ENCODE assay signal across 26 cellular contexts in genomic region chr1:156670359-156670758, GRCh38. TPM values are rescaled to one million over a fixed set of nuclear protein-coding genes. Genes with fewer than 3 reads are reported as not detected.
A peak's percentile ranks its signal among the peaks of the same experiment; 100 is the strongest.
DNase-seq lines count a peak whose midpoint lies in the region; ATAC-seq and TF ChIP-seq lines count a peak whose summit lies in the region.
"Had no signal": no experiment of that assay in that cellular context is flagged by ENCODE, and none has a peak within 500 bp of the region (broad histone marks: within the 10 kb centered on the region; RNA-seq: fewer than 3 reads in every experiment).

No MANE protein-coding gene starts in this region.

- intact Hi-C loops in upper lobe of right lung (cut with DNase I) = loop anchor here (10.0 kb wide), 1 partner anchor 46 kb away; no protein-coding TSS in a partner anchor
- intact Hi-C loops in activated T-helper 1 cell treated with anti-CD3 and anti-CD28 coated beads, Interleukin-12 subunit alpha, Interleukin-12 subunit beta, Interleukin-2, Interleukin-4 antibody, amounts not matched to agents 30 ng/mL and 10 ng/mL and 1 ng/mL, durations not matched to agents 14 hours and 24 hours and 36 hours (cut with micrococcal nuclease) = no loop called here

- H3K4me3 Mint-ChIP-seq in T-helper 1 cell treated with Interleukin-12 subunit alpha and Interleukin-12 subunit beta and Interleukin-4 antibody, amounts not matched to agents 30 μg/mL and 1 μg/mL, for 36 hours = no peak overlapping the region
- no peak overlapping the region for H3K4me3 Mint-ChIP-seq in HFFc6
- H3K4me3 Mint-ChIP-seq in activated T-helper 1 cell treated with anti-CD3 and anti-CD28 coated beads, Interleukin-12 subunit alpha, Interleukin-12 subunit beta, Interleukin-2, Interleukin-4 antibody, amounts not matched to agents 30 ng/mL and 10 ng/mL and 1 ng/mL, durations not matched to agents 14 hours and 24 hours and 36 hours = no peak overlapping the region
- H3K4me3 Mint-ChIP-seq: activated CD4-positive, alpha-beta memory T cell treated with anti-CD3 and anti-CD28 coated beads for 36 hours; T-cell had no signal

- H3K4me1 ChIP-seq in right atrium auricular region = peaks cover 0 to 90% of the 10 kb centered on the region in 2 donors
- H3K4me1 ChIP-seq in osteoblast (ENCODE audit: insufficient read depth, low read length) = peaks cover 6% of the 10 kb centered on the region
- H3K4me1 ChIP-seq in upper lobe of right lung = peaks cover 30% of the 10 kb centered on the region

- peak overlapping the region; percentile 93 to 96 for H3K27ac ChIP-seq in right atrium auricular region
- H3K27ac ChIP-seq in osteoblast (ENCODE audit: low read depth, low read length) = no peak overlapping the region
- H3K27ac ChIP-seq in upper lobe of right lung = peak overlapping the region; percentile 6
- H3K27ac ChIP-seq: 22Rv1, adrenal gland, KMS-11 had no signal

- H3K4me1 Mint-ChIP-seq in T-helper 1 cell treated with Interleukin-12 subunit alpha and Interleukin-12 subunit beta and Interleukin-4 antibody, amounts not matched to agents 30 μg/mL and 1 μg/mL, for 36 hours (ENCODE audit: low read depth) = no peaks in the 10 kb centered on the region
- H3K4me1 Mint-ChIP-seq in HFFc6 (ENCODE audit: low read depth) = peaks cover 63% of the 10 kb centered on the region
- H3K4me1 Mint-ChIP-seq in activated T-helper 1 cell treated with anti-CD3 and anti-CD28 coated beads, Interleukin-12 subunit alpha, Interleukin-12 subunit beta, Interleukin-2, Interleukin-4 antibody, amounts not matched to agents 30 ng/mL and 10 ng/mL and 1 ng/mL, durations not matched to agents 14 hours and 24 hours and 36 hours (ENCODE audit: low read depth) = no peaks in the 10 kb centered on the region

- no peaks in the 10 kb centered on the region for H3K36me3 Mint-ChIP-seq in T-helper 1 cell treated with Interleukin-12 subunit alpha and Interleukin-12 subunit beta and Interleukin-4 antibody, amounts not matched to agents 30 μg/mL and 1 μg/mL, for 36 hours (ENCODE audit: low read depth)
- H3K36me3 Mint-ChIP-seq in HFFc6 (ENCODE audit: low read depth) = peaks cover 25% of the 10 kb centered on the region
- H3K36me3 Mint-ChIP-seq in activated T-helper 1 cell treated with anti-CD3 and anti-CD28 coated beads, Interleukin-12 subunit alpha, Interleukin-12 subunit beta, Interleukin-2, Interleukin-4 antibody, amounts not matched to agents 30 ng/mL and 10 ng/mL and 1 ng/mL, durations not matched to agents 14 hours and 24 hours and 36 hours (ENCODE audit: low read depth) = no peaks in the 10 kb centered on the region
- H3K36me3 Mint-ChIP-seq: activated CD4-positive, alpha-beta memory T cell treated with anti-CD3 and anti-CD28 coated beads for 36 hours; T-cell had no signal

- H3K27me3 Mint-ChIP-seq in T-helper 1 cell treated with Interleukin-12 subunit alpha and Interleukin-12 subunit beta and Interleukin-4 antibody, amounts not matched to agents 30 μg/mL and 1 μg/mL, for 36 hours (ENCODE audit: low read depth) = peaks cover 58% of the 10 kb centered on the region
- peaks cover 1% of the 10 kb centered on the region for H3K27me3 Mint-ChIP-seq in HFFc6 (ENCODE audit: insufficient read depth)
- H3K27me3 Mint-ChIP-seq in activated T-helper 1 cell treated with anti-CD3 and anti-CD28 coated beads, Interleukin-12 subunit alpha, Interleukin-12 subunit beta, Interleukin-2, Interleukin-4 antibody, amounts not matched to agents 30 ng/mL and 10 ng/mL and 1 ng/mL, durations not matched to agents 14 hours and 24 hours and 36 hours (ENCODE audit: insufficient read depth) = peaks cover 36% of the 10 kb centered on the region

- ATAC-seq in upper lobe of right lung = no peak
- ATAC-seq: PC-3, T-cell had no signal

- no peaks in the 10 kb centered on the region for H4K20me1 ChIP-seq in osteoblast (ENCODE audit: insufficient read depth, low read length)

- no peak overlapping the region for H2AFZ ChIP-seq in osteoblast (ENCODE audit: low read length)

- H3K9me3 ChIP-seq in right atrium auricular region = no peaks in the 10 kb centered on the region
- no peaks in the 10 kb centered on the region for H3K9me3 ChIP-seq in osteoblast (ENCODE audit: low read depth, low read length)
- H3K9me3 ChIP-seq in upper lobe of right lung = no peaks in the 10 kb centered on the region
- H3K9me3 ChIP-seq: adrenal gland had no signal

- DNase-seq in T-helper 1 cell (no peak), right atrium auricular region (ENCODE audit: low spot score) (no peak), osteoblast (ENCODE audit: insufficient read length, low spot score, missing footprints) (peak; percentile 54), upper lobe of right lung (no peak), T-helper 2 cell (no peak), HFFc6 (no peak)
- DNase-seq in activated T-helper 1 cell treated with anti-CD3 and anti-CD28 coated beads, Interleukin-12 subunit alpha, Interleukin-12 subunit beta, Interleukin-2, Interleukin-4 antibody, amounts not matched to agents 30 ng/mL and 10 ng/mL and 1 ng/mL, durations not matched to agents 14 hours and 24 hours and 36 hours (ENCODE audit: low spot score) = no peak
- DNase-seq: activated CD4-positive, alpha-beta memory T cell treated with anti-CD3 and anti-CD28 coated beads for 36 hours; activated gamma-delta T cell treated with Interleukin-2 at 50 U/mL for 16 hours; adrenal gland; AML-193; caudate nucleus; GOT3; hippocampal formation; MV-4-11; NCI-H1694 treated with DMSO at 0.1 percent for 48 hours; NCI-H226; NCI-H82; PC-3; T-cell had no signal

- H3K36me3 ChIP-seq in right atrium auricular region (peaks cover 41% of the 10 kb centered on the region), osteoblast (ENCODE audit: insufficient read depth, low read length) (no peaks in the 10 kb centered on the region), upper lobe of right lung (no peaks in the 10 kb centered on the region)
- H3K36me3 ChIP-seq: adrenal gland had no signal

- H3K4me3 ChIP-seq in right atrium auricular region (no peak overlapping the region), osteoblast (ENCODE audit: insufficient read depth, low read length) (no peak overlapping the region), upper lobe of right lung (no peak overlapping the region)
- H3K4me3 ChIP-seq: adrenal gland had no signal

- H3K79me2 ChIP-seq in osteoblast (ENCODE audit: insufficient read depth, low read length) = no peaks in the 10 kb centered on the region

- no peaks in the 10 kb centered on the region for H3K9me3 Mint-ChIP-seq in T-helper 1 cell treated with Interleukin-12 subunit alpha and Interleukin-12 subunit beta and Interleukin-4 antibody, amounts not matched to agents 30 μg/mL and 1 μg/mL, for 36 hours
- no peaks in the 10 kb centered on the region for H3K9me3 Mint-ChIP-seq in HFFc6
- no peaks in the 10 kb centered on the region for H3K9me3 Mint-ChIP-seq in activated T-helper 1 cell treated with anti-CD3 and anti-CD28 coated beads, Interleukin-12 subunit alpha, Interleukin-12 subunit beta, Interleukin-2, Interleukin-4 antibody, amounts not matched to agents 30 ng/mL and 10 ng/mL and 1 ng/mL, durations not matched to agents 14 hours and 24 hours and 36 hours
- H3K9me3 Mint-ChIP-seq: activated CD4-positive, alpha-beta memory T cell treated with anti-CD3 and anti-CD28 coated beads for 36 hours; T-cell had no signal

- H3K27me3 ChIP-seq in right atrium auricular region (no peaks in the 10 kb centered on the region), osteoblast (ENCODE audit: insufficient read depth, low read length) (no peaks in the 10 kb centered on the region), upper lobe of right lung (peaks cover 4% of the 10 kb centered on the region)

- H3K27ac Mint-ChIP-seq in T-helper 1 cell treated with Interleukin-12 subunit alpha and Interleukin-12 subunit beta and Interleukin-4 antibody, amounts not matched to agents 30 μg/mL and 1 μg/mL, for 36 hours = peak overlapping the region; percentile 9
- no peak overlapping the region for H3K27ac Mint-ChIP-seq in HFFc6
- H3K27ac Mint-ChIP-seq in activated T-helper 1 cell treated with anti-CD3 and anti-CD28 coated beads, Interleukin-12 subunit alpha, Interleukin-12 subunit beta, Interleukin-2, Interleukin-4 antibody, amounts not matched to agents 30 ng/mL and 10 ng/mL and 1 ng/mL, durations not matched to agents 14 hours and 24 hours and 36 hours = no peak overlapping the region
- H3K27ac Mint-ChIP-seq: activated CD4-positive, alpha-beta memory T cell treated with anti-CD3 and anti-CD28 coated beads for 36 hours; T-cell had no signal

- H3K4me2 ChIP-seq in osteoblast (ENCODE audit: insufficient read depth, low read length) = no peak overlapping the region
- H3K4me2 ChIP-seq: KMS-11 had no signal

- TF ChIP-seq CTCF in right atrium auricular region (IDR thresholded peaks at IDR 0.05) (no peak), osteoblast (IDR thresholded peaks at IDR 0.05; ENCODE audit: extremely low read depth, low read depth, low read length) (no peak), upper lobe of right lung (IDR thresholded peaks at IDR 0.05) (no peak), HFFc6 (IDR thresholded peaks at IDR 0.05) (no peak)

RNA-seq across cellular contexts. Expression of gene NES, which starts 6.8 kb away (rescaled TPM):
- total RNA-seq in right atrium auricular region (100 to 1,000 TPM; 134 to 173 TPM), osteoblast (0.36 and 1.5 TPM in 2 replicates), upper lobe of right lung (54.7 TPM)
- 100 to 1,000 TPM; 106 to 126 (median 116) TPM for total RNA-seq in HFFc6 (2021; fragmentation: NEBNext Ultra II Directional; extraction: Animal tissue kit (Norgen Biotek cat#: 25700))
- not detected in 2 replicates for total RNA-seq in activated T-helper 1 cell treated with anti-CD3 and anti-CD28 coated beads, Interleukin-12 subunit alpha, Interleukin-12 subunit beta, Interleukin-2, Interleukin-4 antibody, amounts not matched to agents 30 ng/mL and 10 ng/mL and 1 ng/mL, durations not matched to agents 14 hours and 24 hours and 36 hours

RNA-seq across cellular contexts. Expression of gene BCAN, which starts 28.4 kb away (rescaled TPM):
- total RNA-seq in right atrium auricular region (not detected), osteoblast (not detected in 2 replicates), upper lobe of right lung (not detected)
- total RNA-seq in HFFc6 (2021; fragmentation: NEBNext Ultra II Directional; extraction: Animal tissue kit (Norgen Biotek cat#: 25700)) = not detected
- not detected in 2 replicates for total RNA-seq in activated T-helper 1 cell treated with anti-CD3 and anti-CD28 coated beads, Interleukin-12 subunit alpha, Interleukin-12 subunit beta, Interleukin-2, Interleukin-4 antibody, amounts not matched to agents 30 ng/mL and 10 ng/mL and 1 ng/mL, durations not matched to agents 14 hours and 24 hours and 36 hours
- total RNA-seq: activated CD4-positive, alpha-beta memory T cell treated with anti-CD3 and anti-CD28 coated beads for 36 hours; dermis microvascular lymphatic vessel endothelial cell; fibroblast of villous mesenchyme; PC-3; T-cell had no signal

RNA-seq across cellular contexts. Expression of gene CRABP2, which starts 35.0 kb away (rescaled TPM):
- 1 to 10 TPM in 1 of 2 donors, under 1 TPM in 1; 0.67 to 2.5 TPM for total RNA-seq in right atrium auricular region
- total RNA-seq in osteoblast = 9.1 and 16.6 TPM in 2 replicates
- total RNA-seq in upper lobe of right lung = 1.4 TPM
- total RNA-seq in HFFc6 (2021; fragmentation: NEBNext Ultra II Directional; extraction: Animal tissue kit (Norgen Biotek cat#: 25700)) = 10 to 100 TPM; 55.9 to 70.4 (median 59.2) TPM
- 1.4 and 1.6 TPM in 2 replicates for total RNA-seq in activated T-helper 1 cell treated with anti-CD3 and anti-CD28 coated beads, Interleukin-12 subunit alpha, Interleukin-12 subunit beta, Interleukin-2, Interleukin-4 antibody, amounts not matched to agents 30 ng/mL and 10 ng/mL and 1 ng/mL, durations not matched to agents 14 hours and 24 hours and 36 hours
- total RNA-seq: dermis microvascular lymphatic vessel endothelial cell had no signal

RNA-seq across cellular contexts. Expression of gene HAPLN2, which starts 51.1 kb away (rescaled TPM):
- total RNA-seq in right atrium auricular region (1 to 10 TPM; 1.2 to 1.8 TPM), osteoblast (not detected in 2 replicates), upper lobe of right lung (0.78 TPM)
- total RNA-seq in HFFc6 (2021; fragmentation: NEBNext Ultra II Directional; extraction: Animal tissue kit (Norgen Biotek cat#: 25700)) = not detected
- not detected in 2 replicates for total RNA-seq in activated T-helper 1 cell treated with anti-CD3 and anti-CD28 coated beads, Interleukin-12 subunit alpha, Interleukin-12 subunit beta, Interleukin-2, Interleukin-4 antibody, amounts not matched to agents 30 ng/mL and 10 ng/mL and 1 ng/mL, durations not matched to agents 14 hours and 24 hours and 36 hours
- total RNA-seq: dermis microvascular lymphatic vessel endothelial cell, fibroblast of villous mesenchyme, renal cortical epithelial cell had no signal

RNA-seq across cellular contexts. Expression of gene METTL25B, which starts 57.9 kb away (rescaled TPM):
- total RNA-seq in right atrium auricular region = 10 to 100 TPM in 1 of 2 donors, 1 to 10 TPM in 1; 7.4 to 15.6 TPM
- 8.3 and 12.7 TPM in 2 replicates for total RNA-seq in osteoblast
- total RNA-seq in upper lobe of right lung = 42.4 TPM
- 10 to 100 TPM; 11.2 to 16.0 (median 13.9) TPM for total RNA-seq in HFFc6 (2021; fragmentation: NEBNext Ultra II Directional; extraction: Animal tissue kit (Norgen Biotek cat#: 25700))
- 31.6 and 38.9 TPM in 2 replicates for total RNA-seq in activated T-helper 1 cell treated with anti-CD3 and anti-CD28 coated beads, Interleukin-12 subunit alpha, Interleukin-12 subunit beta, Interleukin-2, Interleukin-4 antibody, amounts not matched to agents 30 ng/mL and 10 ng/mL and 1 ng/mL, durations not matched to agents 14 hours and 24 hours and 36 hours

Comparison
In these comparisons a context has a peak if more than half of its experiments do, and no peak if none do; other contexts are left out.
1. RNA of gene NES, which starts 6.8 kb away (total RNA-seq): 134 to 173 TPM in right atrium auricular region, 106 to 126 TPM in HFFc6 and 54.7 TPM in upper lobe of right lung (single experiment); 0.36 to 1.5 TPM in osteoblast and not detected in activated T-helper 1 cell treated with anti-CD3 and anti-CD28 coated beads, Interleukin-12 subunit alpha, Interleukin-12 subunit beta, Interleukin-2, Interleukin-4 antibody, amounts not matched to agents 30 ng/mL and 10 ng/mL and 1 ng/mL, durations not matched to agents 14 hours and 24 hours and 36 hours; every median in the first group is over 10 times any median in the second.